Comparison of ENCODE assay signal across 18 cellular contexts in the genomic region with DNA sequence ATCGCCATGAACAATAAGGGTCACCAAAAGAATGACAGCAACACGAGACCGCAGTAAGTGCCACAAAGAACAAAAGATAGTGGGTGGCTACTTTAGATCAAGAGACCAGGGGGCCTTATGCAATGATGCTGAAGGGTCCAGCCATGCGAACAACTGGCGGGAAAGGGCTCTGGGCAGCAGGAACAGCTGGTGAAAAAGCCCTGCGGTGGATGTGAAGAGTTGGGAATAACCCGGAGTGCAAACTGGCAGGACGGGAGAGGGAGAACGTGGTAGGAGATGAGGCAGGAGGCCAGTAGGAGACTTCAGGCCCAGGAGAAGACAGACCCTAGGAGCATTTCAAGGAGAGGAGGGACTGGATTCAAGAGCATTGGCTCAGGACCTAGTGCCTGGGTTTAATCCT.
A peak's percentile ranks its signal among the peaks of the same experiment; 100 is the strongest.
DNase-seq lines count a peak whose midpoint lies in the region; ATAC-seq and TF ChIP-seq lines count a peak whose summit lies in the region.
"Had no signal": no experiment of that assay in that cellular context is flagged by ENCODE, and none has a peak within 500 bp of the region (broad histone marks: within the 10 kb centered on the region; RNA-seq: fewer than 3 reads in every experiment).

No MANE protein-coding gene starts in this region.

- TF ChIP-seq CTCF in SK-N-SH (IDR thresholded peaks at IDR 0.05) (no peak), esophagus muscularis mucosa (IDR thresholded peaks at IDR 0.05) (no peak), nephron progenitor cell (IDR thresholded peaks at IDR 0.05) (no peak)

- H3K36me3 Mint-ChIP-seq in nephron progenitor cell (ENCODE audit: low read depth) (peaks cover 54% of the 10 kb centered on the region), immature natural killer cell (peaks cover 8 to 24% (median 17%) of the 10 kb centered on the region in 3 donors)

- H3K36me3 ChIP-seq in SK-N-SH (replicated peaks in 1 of 2; ENCODE audit: control insufficient read depth in 1 of 2, insufficient read depth in 2 of 2, low read length in 1 of 2) (peaks cover 45 to 74% of the 10 kb centered on the region in 2 experiments), esophagus muscularis mucosa (peaks cover 6 to 36% (median 23%) of the 10 kb centered on the region in 4 donors), stomach smooth muscle (ENCODE audit: control insufficient read depth in 2 of 2, insufficient read depth in 2 of 2, low read length in 2 of 2) (peaks cover 10 to 18% of the 10 kb centered on the region in 2 donors)
- H3K36me3 ChIP-seq in effector memory CD4-positive, alpha-beta T cell (ENCODE audit: control insufficient read depth, insufficient read depth, low read length): peaks cover 25% of the 10 kb centered on the region

- H3K27me3 Mint-ChIP-seq in nephron progenitor cell (ENCODE audit: low read depth, poor library complexity) (no peaks in the 10 kb centered on the region), immature natural killer cell (ENCODE audit: low read depth in 3 of 3) (peaks cover 2 to 3% (median 2%) of the 10 kb centered on the region in 3 donors)

- TF ChIP-seq RAD21 in SK-N-SH (IDR thresholded peaks at IDR 0.05; ENCODE audit: low read length): no peak

- no peaks in the 10 kb centered on the region for H3K9me3 Mint-ChIP-seq in nephron progenitor cell
- no peaks in the 10 kb centered on the region for H3K9me3 Mint-ChIP-seq in immature natural killer cell
- H3K9me3 Mint-ChIP-seq: H9 had no signal

- CTCF ChIA-PET in SK-N-SH (lab: Yijun Ruan, JAX): interaction anchor here (1.6 to 17.8 kb wide), 5 partner anchors 14 to 168 kb away, joined by 4 to 228 read pairs (median 7); partner anchors contain the start of gene AFAP1

- H3F3A ChIP-seq in SK-N-SH (replicated peaks; ENCODE audit: insufficient read depth): peaks cover 41% of the 10 kb centered on the region

- no peak overlapping the region for H3K9ac ChIP-seq in SK-N-SH
- H3K9ac ChIP-seq in stomach smooth muscle (ENCODE audit: low read length in 2 of 2): no peak overlapping the region

- H2AFZ ChIP-seq in SK-N-SH (ENCODE audit: low read depth): no peak overlapping the region

- H3K4me3 Mint-ChIP-seq in nephron progenitor cell: no peak overlapping the region
- no peak overlapping the region for H3K4me3 Mint-ChIP-seq in immature natural killer cell
- H3K4me3 Mint-ChIP-seq: H9 had no signal

- peak overlapping the region; percentile 97 to 99 for H3K27ac ChIP-seq in SK-N-SH (ENCODE audit: low read depth in 2 of 2, low read length in 1 of 2)
- peak overlapping the region; percentile 79 to 87 (median 84) for H3K27ac ChIP-seq in esophagus muscularis mucosa (replicated peaks in 1 of 4)
- peak overlapping the region; percentile 76 for H3K27ac ChIP-seq in stomach smooth muscle (ENCODE audit: low read length)
- H3K27ac ChIP-seq in effector memory CD4-positive, alpha-beta T cell (ENCODE audit: insufficient read depth, low read length, poor library complexity, severe bottlenecking): no peak overlapping the region
- H3K27ac ChIP-seq: 22Rv1, C4-2B had no signal

- H3K9me3 ChIP-seq in SK-N-SH (no peaks in the 10 kb centered on the region), esophagus muscularis mucosa (no peaks in the 10 kb centered on the region), stomach smooth muscle (ENCODE audit: control insufficient read depth in 2 of 2, low read length in 2 of 2) (no peaks in the 10 kb centered on the region)
- no peaks in the 10 kb centered on the region for H3K9me3 ChIP-seq in effector memory CD4-positive, alpha-beta T cell (ENCODE audit: control insufficient read depth, low read length)

- intact Hi-C loops in esophagus muscularis mucosa (cut with DNase I): no loop called here

- ATAC-seq in SK-N-SH treated with all-trans-retinoic acid at 6 μM for 48 hours: no peak
- ATAC-seq: K562, Right ventricle myocardium inferior had no signal

- DNase-seq in SK-N-SH (no peak), esophagus muscularis mucosa (ENCODE audit: extremely low spot score) (no peak), nephron progenitor cell (no peak), immature natural killer cell (no peak), COLO668 (lab: John Stamatoyannopoulos, UW; ENCODE audit: unreplicated experiment) (no peak)
- no peak for DNase-seq in effector memory CD4-positive, alpha-beta T cell
- DNase-seq: AML-193, DND-41, H9, NCI-H1105, NCI-H2081, NCI-H446 treated with DMSO at 0.1 percent for 48 hours had no signal

- H3K27ac Mint-ChIP-seq in nephron progenitor cell (peak overlapping the region; percentile 63), immature natural killer cell (no peak overlapping the region)

- peaks cover 100% of the 10 kb centered on the region for H3K79me2 ChIP-seq in SK-N-SH (ENCODE audit: insufficient read depth)

- H3K9me2 ChIP-seq in SK-N-SH: no peaks in the 10 kb centered on the region

- POLR2A ChIA-PET in SK-N-SH (lab: Yijun Ruan, JAX): no interaction called here

- no peak for TF ChIP-seq EP300 in SK-N-SH (IDR thresholded peaks at IDR 0.05; ENCODE audit: borderline replicate concordance in 1 of 2, low read depth in 1 of 2, low read length in 1 of 2)
- no peak for TF ChIP-seq EP300 in esophagus muscularis mucosa (IDR thresholded peaks at IDR 0.05)

- H3K27me3 ChIP-seq in SK-N-SH (ENCODE audit: insufficient read depth) (no peaks in the 10 kb centered on the region), esophagus muscularis mucosa (no peaks in the 10 kb centered on the region), stomach smooth muscle (ENCODE audit: control insufficient read depth in 1 of 2, insufficient read depth in 2 of 2, low read length in 2 of 2) (no peaks in the 10 kb centered on the region)
- H3K27me3 ChIP-seq in effector memory CD4-positive, alpha-beta T cell (replicated peaks; ENCODE audit: control insufficient read depth, insufficient read depth, low read length, poor library complexity, severe bottlenecking): no peaks in the 10 kb centered on the region

- 94% methylated on average over 9 of the region's 9 CpGs for WGBS in SK-N-SH (ENCODE audit: low lambda C conversion rate)
- WGBS in esophagus muscularis mucosa: 93% methylated on average over 9 of the region's 9 CpGs

- no peak overlapping the region for H3K4me3 ChIP-seq in SK-N-SH (ENCODE audit: low read depth in 2 of 2, low read length in 1 of 2)
- H3K4me3 ChIP-seq in esophagus muscularis mucosa: no peak overlapping the region
- no peak overlapping the region for H3K4me3 ChIP-seq in stomach smooth muscle (ENCODE audit: low read length in 2 of 2)
- no peak overlapping the region for H3K4me3 ChIP-seq in effector memory CD4-positive, alpha-beta T cell (ENCODE audit: insufficient read depth, low read depth, low read length, poor library complexity, severe bottlenecking)
- H3K4me3 ChIP-seq: K562 had no signal

- peaks cover 32 to 78% of the 10 kb centered on the region in 2 experiments for H3K4me1 ChIP-seq in SK-N-SH (ENCODE audit: control insufficient read depth in 1 of 2, insufficient read depth in 2 of 2, low read depth in 1 of 2, low read length in 1 of 2)
- H3K4me1 ChIP-seq in esophagus muscularis mucosa: peaks cover 34 to 71% (median 70%) of the 10 kb centered on the region in 4 donors
- H3K4me1 ChIP-seq in stomach smooth muscle (ENCODE audit: control insufficient read depth, insufficient read depth, low read length): peaks cover 61% of the 10 kb centered on the region
- no peaks in the 10 kb centered on the region for H3K4me1 ChIP-seq in effector memory CD4-positive, alpha-beta T cell (ENCODE audit: control insufficient read depth, insufficient read depth, low read length, poor library complexity, severe bottlenecking)

- no peak for TF ChIP-seq POLR2A in esophagus muscularis mucosa (IDR thresholded peaks at IDR 0.05; ENCODE audit: low read depth)

- peaks cover 58% of the 10 kb centered on the region for H3K4me1 Mint-ChIP-seq in nephron progenitor cell
- H3K4me1 Mint-ChIP-seq in immature natural killer cell: no peaks in the 10 kb centered on the region

- 0 out of 2 replicates have a peak overlapping the region, but pooled peaks have one; percentile 11 for H3K4me2 ChIP-seq in SK-N-SH

- H4K20me1 ChIP-seq in SK-N-SH (ENCODE audit: insufficient read depth): no peaks in the 10 kb centered on the region

TF ChIP-seq in SK-N-SH, 30 proteins besides CTCF, POLR2A, EP300 and RAD21 (continues in another document):
- TF ChIP-seq RCOR1 (IDR thresholded peaks at IDR 0.05; ENCODE audit: low read length) (no peak), TAF1 (IDR thresholded peaks at IDR 0.05; ENCODE audit: borderline replicate concordance, low read depth, low read length) (no peak), NFIC (IDR thresholded peaks at IDR 0.05; ENCODE audit: borderline replicate concordance) (no peak), JUND (IDR thresholded peaks at IDR 0.05) (no peak), FOXM1 (IDR thresholded peaks at IDR 0.05; ENCODE audit: low read depth) (no peak), YY1 (IDR thresholded peaks at IDR 0.05; ENCODE audit: low read depth) (no peak), PBX3 (IDR thresholded peaks at IDR 0.05) (no peak), TCF12 (IDR thresholded peaks at IDR 0.05) (no peak)

TF ChIP-seq in SK-N-SH treated with all-trans-retinoic acid at 6 μM for 48 hours, 23 proteins besides CTCF, POLR2A, EP300 and RAD21 (continues in another document):
- TF ChIP-seq ESRRG (CRISPR knock-in tag; IDR thresholded peaks at IDR 0.05) (no peak), GLIS3 (CRISPR knock-in tag; IDR thresholded peaks at IDR 0.05) (no peak), BACH2 (CRISPR knock-in tag; IDR thresholded peaks at IDR 0.05; ENCODE audit: borderline replicate concordance) (no peak), RARB (CRISPR knock-in tag; IDR thresholded peaks at IDR 0.05) (no peak), ZFP30 (CRISPR knock-in tag; IDR thresholded peaks at IDR 0.05) (no peak), OSR1 (CRISPR knock-in tag; IDR thresholded peaks at IDR 0.05) (no peak), ZC3H10 (CRISPR knock-in tag; IDR thresholded peaks at IDR 0.05) (no peak), ZNF565 (CRISPR knock-in tag; conservative IDR thresholded peaks at IDR 0.05; ENCODE audit: low read depth) (no peak), ARNTL (CRISPR knock-in tag; IDR thresholded peaks at IDR 0.05; ENCODE audit: borderline replicate concordance, low read depth) (no peak), ZNF8 (CRISPR knock-in tag; IDR thresholded peaks at IDR 0.05) (no peak)
- TF ChIP-seq, protein P1, sequence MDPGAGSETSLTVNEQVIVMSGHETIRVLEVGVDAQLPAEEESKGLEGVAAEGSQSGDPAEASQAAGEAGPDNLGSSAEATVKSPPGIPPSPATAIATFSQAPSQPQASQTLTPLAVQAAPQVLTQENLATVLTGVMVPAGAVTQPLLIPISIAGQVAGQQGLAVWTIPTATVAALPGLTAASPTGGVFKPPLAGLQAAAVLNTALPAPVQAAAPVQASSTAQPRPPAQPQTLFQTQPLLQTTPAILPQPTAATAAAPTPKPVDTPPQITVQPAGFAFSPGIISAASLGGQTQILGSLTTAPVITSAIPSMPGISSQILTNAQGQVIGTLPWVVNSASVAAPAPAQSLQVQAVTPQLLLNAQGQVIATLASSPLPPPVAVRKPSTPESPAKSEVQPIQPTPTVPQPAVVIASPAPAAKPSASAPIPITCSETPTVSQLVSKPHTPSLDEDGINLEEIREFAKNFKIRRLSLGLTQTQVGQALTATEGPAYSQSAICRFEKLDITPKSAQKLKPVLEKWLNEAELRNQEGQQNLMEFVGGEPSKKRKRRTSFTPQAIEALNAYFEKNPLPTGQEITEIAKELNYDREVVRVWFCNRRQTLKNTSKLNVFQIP (CRISPR knock-in tag; IDR thresholded peaks at IDR 0.05; ENCODE audit: borderline replicate concordance, low read depth): no peak
